Comparison of ENCODE assay signal across 8 cellular contexts in the genomic region with DNA sequence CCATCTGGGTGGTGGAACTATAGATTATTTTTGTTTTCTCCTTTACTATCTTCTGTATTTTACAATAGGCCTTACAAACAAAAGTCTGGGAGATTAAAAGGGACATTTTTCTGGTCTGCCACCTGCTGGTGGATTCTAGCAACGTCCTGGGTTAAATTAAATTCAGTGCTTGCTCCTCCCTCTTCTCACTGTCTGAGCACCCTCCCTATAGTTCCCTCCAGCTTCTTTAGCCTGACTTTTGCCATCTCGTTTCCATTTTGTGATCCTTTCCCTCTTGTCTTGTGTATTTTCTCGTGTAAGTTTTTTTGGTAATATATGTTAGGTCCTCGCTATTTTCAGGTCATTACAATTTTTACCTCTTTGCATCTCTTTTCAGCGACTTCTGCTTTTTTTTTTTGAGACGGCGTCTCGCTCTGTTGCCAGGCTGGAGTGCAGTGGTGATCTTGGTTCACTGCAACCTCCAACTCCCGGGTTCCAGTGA. TPM values are rescaled to one million over a fixed set of nuclear protein-coding genes. Genes with fewer than 3 reads are reported as not detected.
DNase-seq lines count a peak whose midpoint lies in the region; ATAC-seq and TF ChIP-seq lines count a peak whose summit lies in the region.

No MANE protein-coding gene starts in this region.

- no peak overlapping the region for H3K4me3 Mint-ChIP-seq in glutamatergic neuron (ENCODE audit: unreplicated experiment)

- no peaks in the 10 kb centered on the region for H3K27me3 ChIP-seq in DOHH2 (ENCODE audit: control insufficient read depth, low read length)
- no peaks in the 10 kb centered on the region for H3K27me3 ChIP-seq in Karpas-422 (ENCODE audit: low read length)
- no peaks in the 10 kb centered on the region for H3K27me3 ChIP-seq in psoas muscle (ENCODE audit: insufficient read depth in 3 of 3, low read length in 2 of 3)

- H3K9me2 ChIP-seq in DOHH2 (replicated peaks; ENCODE audit: control insufficient read depth, low read length) (no peaks in the 10 kb centered on the region), Karpas-422 (replicated peaks; ENCODE audit: insufficient read depth, low read length) (no peaks in the 10 kb centered on the region)

- peaks cover 4% of the 10 kb centered on the region for H3K36me3 Mint-ChIP-seq in glutamatergic neuron (ENCODE audit: unreplicated experiment)

- H3K9ac ChIP-seq in Karpas-422 (ENCODE audit: low read length), result peak overlapping the region; percentile 38; the same call in 1 of the 2 replicates
- no peak overlapping the region for H3K9ac ChIP-seq in SK-N-MC (ENCODE audit: insufficient read length)

- H3K4me1 ChIP-seq in DOHH2 (ENCODE audit: control insufficient read depth, low read length), result peaks cover 16% of the 10 kb centered on the region
- H3K4me1 ChIP-seq in Karpas-422 (ENCODE audit: low read length), result peaks cover 10% of the 10 kb centered on the region
- H3K4me1 ChIP-seq in psoas muscle, result no peaks in the 10 kb centered on the region

- H3K79me2 ChIP-seq in DOHH2 (ENCODE audit: control insufficient read depth, low read length) (no peaks in the 10 kb centered on the region), Karpas-422 (ENCODE audit: low read length) (no peaks in the 10 kb centered on the region)

- peaks cover 21% of the 10 kb centered on the region for H3K36me3 ChIP-seq in DOHH2 (ENCODE audit: control insufficient read depth, low read length)
- peaks cover 17% of the 10 kb centered on the region for H3K36me3 ChIP-seq in Karpas-422 (ENCODE audit: insufficient read depth, low read length)
- H3K36me3 ChIP-seq in SK-N-MC (ENCODE audit: insufficient read depth, low read length), result peaks cover 5% of the 10 kb centered on the region
- H3K36me3 ChIP-seq in psoas muscle (ENCODE audit: insufficient read depth in 1 of 2, low read depth in 1 of 2), result peaks cover 2 to 41% of the 10 kb centered on the region in 2 donors

- no peak overlapping the region for H3K27ac Mint-ChIP-seq in glutamatergic neuron (ENCODE audit: unreplicated experiment)

- ATAC-seq in GM21529 (IDR thresholded peaks at IDR 0.05; ENCODE audit: unreplicated experiment), result peak; percentile 90
- ATAC-seq in psoas muscle, result peak; percentile 62 to 88 (median 73)

- H3K4me3 ChIP-seq in DOHH2 (ENCODE audit: low read length) (peak overlapping the region; percentile 50), Karpas-422 (ENCODE audit: low read length) (no peak overlapping the region), SK-N-MC (no peak overlapping the region), psoas muscle (no peak overlapping the region)

- peaks cover 4% of the 10 kb centered on the region; the same call in 1 of the 2 replicates for H3K9me3 ChIP-seq in DOHH2 (ENCODE audit: control insufficient read depth, insufficient read depth, low read length)
- H3K9me3 ChIP-seq in Karpas-422 (ENCODE audit: low read length), result no peaks in the 10 kb centered on the region
- no peaks in the 10 kb centered on the region for H3K9me3 ChIP-seq in SK-N-MC (ENCODE audit: low read depth, low read length)
- H3K9me3 ChIP-seq in psoas muscle, result no peaks in the 10 kb centered on the region

- peaks cover 6% of the 10 kb centered on the region for H3K27me3 Mint-ChIP-seq in glutamatergic neuron (ENCODE audit: unreplicated experiment)

- H4K20me1 ChIP-seq in DOHH2 (ENCODE audit: control insufficient read depth, insufficient read depth, low read depth, low read length), result no peaks in the 10 kb centered on the region
- no peaks in the 10 kb centered on the region for H4K20me1 ChIP-seq in Karpas-422 (ENCODE audit: insufficient read depth, low read depth, low read length)

- 52 to 57% (median 53%) methylated on average over 9 of the region's 9 CpGs for WGBS in psoas muscle, 3 donors

- 0 out of 2 replicates have a peak overlapping the region, but pooled peaks have one; percentile 37 for H2AFZ ChIP-seq in Karpas-422 (ENCODE audit: low read length)

- peaks cover 2% of the 10 kb centered on the region for H3K9me3 Mint-ChIP-seq in glutamatergic neuron (ENCODE audit: unreplicated experiment)

- H3F3A ChIP-seq in DOHH2 (ENCODE audit: control insufficient read depth, insufficient read depth), result peaks cover 6% of the 10 kb centered on the region; the same call in 1 of the 2 replicates

- intact Hi-C loops in psoas muscle (cut with DNase I), result loop anchor here (5.0 to 10.0 kb wide), 3 partner anchors 61 to 189 kb away; a partner anchor contains a TSS

- H3K27ac ChIP-seq in DOHH2 (ENCODE audit: low read depth, low read length) (peak overlapping the region; percentile 52), Karpas-422 (ENCODE audit: low read length) (peak overlapping the region; percentile 76), SK-N-MC (no peak overlapping the region), psoas muscle (no peak overlapping the region)

- H3K4me1 Mint-ChIP-seq in glutamatergic neuron (ENCODE audit: low read depth, unreplicated experiment), result peaks cover 6% of the 10 kb centered on the region

- H3K4me2 ChIP-seq in DOHH2 (ENCODE audit: low read length) (peak overlapping the region; percentile 65), Karpas-422 (ENCODE audit: low read depth, low read length, poor library complexity, severe bottlenecking) (peak overlapping the region; percentile 58)

- DNase-seq in Karpas-422 (peak; percentile 90), SK-N-MC (ENCODE audit: low read depth, low spot score) (peak; percentile 34), glutamatergic neuron (peak; percentile 65), psoas muscle (peak; percentile 32 to 64), NCI-H1930 (lab: John Stamatoyannopoulos, UW) (no peak)
- peak; percentile 62 for DNase-seq in activated naive CD4-positive, alpha-beta T cell treated with anti-CD3 and anti-CD28 coated beads, Interleukin-2, amount 50 U/mL, for 16 hours

- TF ChIP-seq CTCF in DOHH2 (IDR thresholded peaks at IDR 0.05; ENCODE audit: low read depth, low read length, poor library complexity, severe bottlenecking), result peak; percentile 77
- TF ChIP-seq CTCF in glutamatergic neuron (IDR thresholded peaks at IDR 0.05; ENCODE audit: partially characterized antibody, unreplicated experiment), result peak; percentile 84
- TF ChIP-seq CTCF in psoas muscle (IDR thresholded peaks at IDR 0.05), result peak; percentile 73

RNA-seq across cellular contexts. Expression of a gene that starts 16.1 kb away (rescaled TPM):
- 12.8 and 29.5 TPM in 2 replicates for total RNA-seq in Karpas-422 (2014; rRNA removed; shearing (Covaris generic); ENCODE audit: low replicate concordance)
- total RNA-seq in glutamatergic neuron (ENCODE audit: unreplicated experiment) (7.5 TPM), psoas muscle (1 to 10 TPM; 2.8 to 4.6 (median 3.2) TPM)
- polyA plus RNA-seq in psoas muscle, result 1 to 10 TPM; 3.5 to 4.3 (median 4.0) TPM

RNA-seq across cellular contexts. Expression of a gene that starts 16.5 kb away (rescaled TPM):
- 61.9 and 90.1 TPM in 2 replicates for total RNA-seq in Karpas-422 (2014; rRNA removed; shearing (Covaris generic); ENCODE audit: low replicate concordance)
- 65.0 TPM for total RNA-seq in glutamatergic neuron (ENCODE audit: unreplicated experiment)
- total RNA-seq in psoas muscle, result 10 to 100 TPM; 32.4 to 56.7 (median 39.9) TPM
- 10 to 100 TPM; 38.2 to 59.3 (median 54.4) TPM for polyA plus RNA-seq in psoas muscle

Comparison
In these comparisons a context has a peak if more than half of its experiments do, and no peak if none do; other contexts are left out.
1. H3K27ac ChIP-seq: peak in DOHH2 (single experiment) and Karpas-422 (single experiment); none in SK-N-MC (single experiment) and psoas muscle (single experiment).
2. DNase-seq: peak in Karpas-422 (single experiment), SK-N-MC (single experiment), activated naive CD4-positive, alpha-beta T cell treated with anti-CD3 and anti-CD28 coated beads, Interleukin-2, amount 50 U/mL, for 16 hours (single experiment), glutamatergic neuron (single experiment) and psoas muscle (2 of 2); none in NCI-H1930 (0 of 2).
3. Peak in every context shown above with its lines, with median percentiles within 50 percentile points of each other: CTCF ChIP-seq.